9 cellular contexts compared by ENCODE assay signal in the genomic region with DNA sequence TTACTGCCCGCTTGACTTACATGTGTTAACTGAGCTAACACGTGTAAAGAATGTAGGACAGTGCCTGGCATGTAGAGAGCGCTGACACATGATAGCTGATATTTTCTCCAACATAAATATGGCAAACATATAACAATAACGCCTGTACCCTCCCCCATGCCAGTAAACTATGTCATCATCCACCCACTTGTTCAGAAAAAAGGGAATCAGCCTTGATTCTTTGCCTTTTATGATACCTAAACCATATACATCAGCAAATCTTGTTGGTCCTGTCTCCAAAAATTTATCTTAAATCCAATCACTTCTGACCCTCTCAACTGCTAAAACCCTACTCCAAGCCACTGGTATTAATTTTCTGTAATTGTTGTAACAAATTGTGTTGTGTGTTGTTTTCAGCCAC. TPM values are rescaled to one million over a fixed set of nuclear protein-coding genes. Genes with fewer than 3 reads are reported as not detected.
DNase-seq lines count a peak whose midpoint lies in the region; ATAC-seq and TF ChIP-seq lines count a peak whose summit lies in the region.
"Had no signal": no experiment of that assay in that cellular context is flagged by ENCODE, and none has a peak within 500 bp of the region (broad histone marks: within the 10 kb centered on the region; RNA-seq: fewer than 3 reads in every experiment).

No MANE protein-coding gene starts in this region.

- H3K27me3 Mint-ChIP-seq in activated T-helper 1 cell treated with anti-CD3 and anti-CD28 coated beads, Interleukin-12 subunit alpha, Interleukin-12 subunit beta, Interleukin-2, Interleukin-4 antibody, amounts not matched to agents 30 ng/mL and 10 ng/mL and 1 ng/mL, durations not matched to agents 14 hours and 24 hours and 36 hours (ENCODE audit: insufficient read depth): peaks cover 4% of the 10 kb centered on the region

- no peak for TF ChIP-seq POLR2A in HCT116 (IDR thresholded peaks at IDR 0.05; ENCODE audit: borderline replicate concordance, extremely low read depth, insufficient read depth, insufficient read length)

- H2AK5ac ChIP-seq in neuronal stem cell (ENCODE audit: low read depth, low read length): no peak overlapping the region

- H3K9me2 ChIP-seq in HCT116 (ENCODE audit: insufficient read depth): no peaks in the 10 kb centered on the region

- CTCF ChIA-PET in HCT116 (lab: Charles Lee): no interaction called here

- peak overlapping the region; percentile 58 for H2AFZ ChIP-seq in ACC112 (ENCODE audit: low read length, unreplicated experiment)
- no peak overlapping the region for H2AFZ ChIP-seq in HCT116 (ENCODE audit: low read depth, low read length, poor library complexity, severe bottlenecking)
- no peak overlapping the region for H2AFZ ChIP-seq in neuronal stem cell (ENCODE audit: low read length)

- intact Hi-C loops in HCT116 (cut with micrococcal nuclease): no loop called here
- intact Hi-C loops in activated T-helper 1 cell treated with anti-CD3 and anti-CD28 coated beads, Interleukin-12 subunit alpha, Interleukin-12 subunit beta, Interleukin-2, Interleukin-4 antibody, amounts not matched to agents 30 ng/mL and 10 ng/mL and 1 ng/mL, durations not matched to agents 14 hours and 24 hours and 36 hours (cut with micrococcal nuclease): no loop called here

- TF ChIP-seq CTCF in HCT116 (IDR thresholded peaks at IDR 0.05 in 2 of 3, conservative IDR thresholded peaks at IDR 0.05 in 1 of 3; ENCODE audit: borderline replicate concordance in 1 of 3, insufficient read depth in 1 of 3, low read depth in 2 of 3, low read length in 2 of 3): no peak

- H3K4me3 Mint-ChIP-seq in activated T-helper 1 cell treated with anti-CD3 and anti-CD28 coated beads, Interleukin-12 subunit alpha, Interleukin-12 subunit beta, Interleukin-2, Interleukin-4 antibody, amounts not matched to agents 30 ng/mL and 10 ng/mL and 1 ng/mL, durations not matched to agents 14 hours and 24 hours and 36 hours: peak overlapping the region; percentile 96

- H3K79me2 ChIP-seq in ACC112 (ENCODE audit: control insufficient read depth, insufficient read depth, low read length, unreplicated experiment) (peaks cover 22% of the 10 kb centered on the region), HCT116 (ENCODE audit: insufficient read depth, low read length) (peaks cover 30% of the 10 kb centered on the region; the same call in 1 of the 2 replicates)

- WGBS in neuronal stem cell (ENCODE audit: extremely low coverage in 2 of 2, insufficient read length in 2 of 2, insufficient replicate concordance in 1 of 2), 2 donors: no CpG with 5 or more reads among the region's 4 CpGs

- H2BK15ac ChIP-seq in neuronal stem cell (ENCODE audit: low read length): no peak overlapping the region

- H2BK12ac ChIP-seq in neuronal stem cell (ENCODE audit: low read length): no peak overlapping the region

- DNase-seq in HCT116 (ENCODE audit: low read depth, low spot score): no peak
- no peak for DNase-seq in activated T-helper 1 cell treated with anti-CD3 and anti-CD28 coated beads, Interleukin-12 subunit alpha, Interleukin-12 subunit beta, Interleukin-2, Interleukin-4 antibody, amounts not matched to agents 30 ng/mL and 10 ng/mL and 1 ng/mL, durations not matched to agents 14 hours and 24 hours and 36 hours (ENCODE audit: low spot score)
- DNase-seq in germinal center (ENCODE audit: low spot score): no peak
- no peak for DNase-seq in neuronal stem cell (ENCODE audit: low spot score)
- DNase-seq: WERI-Rb-1 had no signal

- no TSS peak for BruUV-seq in HCT116 (replicated peaks; lab: Mats Ljungman, UMichigan)

- H3K4me1 ChIP-seq in ACC112 (ENCODE audit: control insufficient read depth, insufficient read depth, low read length, unreplicated experiment) (peaks cover 15% of the 10 kb centered on the region), HCT116 (ENCODE audit: control insufficient read depth in 1 of 2, insufficient read depth in 2 of 2, low read length in 2 of 2) (peaks cover 12 to 41% of the 10 kb centered on the region in 2 experiments), muscle layer of duodenum (ENCODE audit: control insufficient read depth in 1 of 2, insufficient read depth in 2 of 2, low read length in 2 of 2) (peaks cover 15 to 24% of the 10 kb centered on the region in 2 donors), neuronal stem cell (ENCODE audit: control insufficient read depth in 2 of 2, insufficient read depth in 1 of 2, low read depth in 1 of 2, low read length in 2 of 2) (peaks cover 15 to 17% of the 10 kb centered on the region in 2 donors)

- H3K18ac ChIP-seq in neuronal stem cell (ENCODE audit: low read length): no peak overlapping the region

- no peaks in the 10 kb centered on the region for H3K36me3 ChIP-seq in ACC112 (ENCODE audit: insufficient read depth, low read length)
- H3K36me3 ChIP-seq in HCT116 (ENCODE audit: control insufficient read depth in 1 of 2, insufficient read depth in 2 of 2, low read length in 2 of 2): peaks cover 0 to 10% of the 10 kb centered on the region in 2 experiments; a peak in 1 of 4 replicates
- H3K36me3 ChIP-seq in muscle layer of duodenum (ENCODE audit: control insufficient read depth in 1 of 2, insufficient read depth in 2 of 2, low read length in 2 of 2): peaks cover 0 to 8% of the 10 kb centered on the region in 2 donors
- H3K36me3 ChIP-seq in neuronal stem cell (replicated peaks in 1 of 2; ENCODE audit: control insufficient read depth in 2 of 2, insufficient read depth in 2 of 2, low read length in 2 of 2): peaks cover 8 to 14% of the 10 kb centered on the region in 2 donors

- H3K4me1 Mint-ChIP-seq in activated T-helper 1 cell treated with anti-CD3 and anti-CD28 coated beads, Interleukin-12 subunit alpha, Interleukin-12 subunit beta, Interleukin-2, Interleukin-4 antibody, amounts not matched to agents 30 ng/mL and 10 ng/mL and 1 ng/mL, durations not matched to agents 14 hours and 24 hours and 36 hours (ENCODE audit: low read depth): peaks cover 38% of the 10 kb centered on the region

- H3K23ac ChIP-seq in neuronal stem cell (ENCODE audit: low read depth, low read length, poor library complexity): no peak overlapping the region

- H3K4ac ChIP-seq in neuronal stem cell (ENCODE audit: low read length): no peak overlapping the region

- H2BK5ac ChIP-seq in neuronal stem cell (ENCODE audit: low read length): no peak overlapping the region

- H3K9me3 ChIP-seq in HCT116 (ENCODE audit: control insufficient read depth in 1 of 2, insufficient read depth in 1 of 2, low read depth in 1 of 2, low read length in 2 of 2) (no peaks in the 10 kb centered on the region), muscle layer of duodenum (ENCODE audit: control insufficient read depth in 1 of 2, low read length in 2 of 2) (no peaks in the 10 kb centered on the region), neuronal stem cell (replicated peaks in 1 of 2; ENCODE audit: control insufficient read depth in 2 of 2, insufficient read depth in 1 of 2, low read depth in 1 of 2, low read length in 2 of 2) (no peaks in the 10 kb centered on the region)

- no peak overlapping the region for H3K14ac ChIP-seq in neuronal stem cell (ENCODE audit: low read length)

- no peaks in the 10 kb centered on the region for H4K20me1 ChIP-seq in HCT116 (ENCODE audit: insufficient read depth)

- RAD21 ChIA-PET in HCT116 (lab: Charles Lee; ENCODE audit: low non-redundant PET in 1 of 2, low total read pairs in 2 of 2, uncharacterized antibody in 2 of 2, unreplicated experiment in 2 of 2): no interaction called here

- H3K36me3 Mint-ChIP-seq in activated T-helper 1 cell treated with anti-CD3 and anti-CD28 coated beads, Interleukin-12 subunit alpha, Interleukin-12 subunit beta, Interleukin-2, Interleukin-4 antibody, amounts not matched to agents 30 ng/mL and 10 ng/mL and 1 ng/mL, durations not matched to agents 14 hours and 24 hours and 36 hours (ENCODE audit: low read depth): peaks cover 14% of the 10 kb centered on the region

- POLR2A ChIA-PET in HCT116 (lab: Charles Lee): interaction anchor here (2.2 to 2.8 kb wide), 2 partner anchors 13 to 22 kb away, joined by 11 to 44 read pairs; partner anchors contain the start of gene ZNF672

- H3K27me3 ChIP-seq in ACC112 (ENCODE audit: insufficient read depth, low read length) (no peaks in the 10 kb centered on the region), HCT116 (ENCODE audit: insufficient read depth, low read length) (no peaks in the 10 kb centered on the region), muscle layer of duodenum (ENCODE audit: low read depth, low read length) (no peaks in the 10 kb centered on the region), neuronal stem cell (ENCODE audit: control insufficient read depth in 3 of 3, insufficient read depth in 3 of 3, low read depth in 1 of 3, low read length in 3 of 3) (peaks cover 0 to 37% (median 14%) of the 10 kb centered on the region in 3 experiments)

- H3K4me2 ChIP-seq in HCT116 (ENCODE audit: low read length) (peak overlapping the region; percentile 72), neuronal stem cell (ENCODE audit: insufficient read depth, low read length, poor library complexity, severe bottlenecking) (no peak overlapping the region)

- ATAC-seq in HCT116: no peak
- no peak for ATAC-seq in HG03521 (IDR thresholded peaks at IDR 0.05; ENCODE audit: unreplicated experiment)
- ATAC-seq in HG03280 (IDR thresholded peaks at IDR 0.05; ENCODE audit: unreplicated experiment): no peak

- H3K9me3 Mint-ChIP-seq in activated T-helper 1 cell treated with anti-CD3 and anti-CD28 coated beads, Interleukin-12 subunit alpha, Interleukin-12 subunit beta, Interleukin-2, Interleukin-4 antibody, amounts not matched to agents 30 ng/mL and 10 ng/mL and 1 ng/mL, durations not matched to agents 14 hours and 24 hours and 36 hours: no peaks in the 10 kb centered on the region

- TF ChIP-seq RAD21 in HCT116 (IDR thresholded peaks at IDR 0.05; ENCODE audit: low read depth): no peak

- H3K4me3 ChIP-seq in ACC112 (ENCODE audit: low read depth, low read length) (peak overlapping the region; percentile 95), HCT116 (replicated peaks in 1 of 2; ENCODE audit: low read depth in 1 of 2, low read length in 2 of 2) (peak overlapping the region; percentile 66 to 83), muscle layer of duodenum (ENCODE audit: low read depth in 1 of 2, low read length in 2 of 2) (no peak overlapping the region), neuronal stem cell (ENCODE audit: low read length in 2 of 2) (no peak overlapping the region)

- H3K79me1 ChIP-seq in neuronal stem cell (ENCODE audit: low read depth, low read length): peaks cover 10% of the 10 kb centered on the region

- H4K91ac ChIP-seq in neuronal stem cell (ENCODE audit: low read depth, low read length, poor library complexity): no peak overlapping the region

- H3K27ac ChIP-seq in ACC112 (ENCODE audit: low read depth, low read length): no peak overlapping the region
- peak overlapping the region; percentile 79; the same call in 1 of the 2 replicates for H3K27ac ChIP-seq in HCT116 (ENCODE audit: low read depth, low read length)
- peak overlapping the region; percentile 95 for H3K27ac ChIP-seq in muscle layer of duodenum (ENCODE audit: low read length)
- H3K27ac ChIP-seq in neuronal stem cell (replicated peaks; ENCODE audit: low read length): no peak overlapping the region

- H3K9ac ChIP-seq in HCT116 (ENCODE audit: low read length) (peak overlapping the region; percentile 92; the same call in 1 of the 2 replicates), neuronal stem cell (ENCODE audit: low read depth, low read length, poor library complexity) (no peak overlapping the region)

- no peak overlapping the region for H4K8ac ChIP-seq in neuronal stem cell (ENCODE audit: low read depth, low read length)

- H3K27ac Mint-ChIP-seq in activated T-helper 1 cell treated with anti-CD3 and anti-CD28 coated beads, Interleukin-12 subunit alpha, Interleukin-12 subunit beta, Interleukin-2, Interleukin-4 antibody, amounts not matched to agents 30 ng/mL and 10 ng/mL and 1 ng/mL, durations not matched to agents 14 hours and 24 hours and 36 hours: peak overlapping the region; percentile 97

- H2BK120ac ChIP-seq in neuronal stem cell (ENCODE audit: low read depth, low read length): no peak overlapping the region

RNA-seq across cellular contexts. Expression of gene ZNF692, which starts 1.1 kb away (rescaled TPM):
- 76.2 TPM for total RNA-seq in HCT116 (2021; ENCODE audit: unreplicated experiment)
- 60.2 and 69.1 TPM in 2 replicates for polyA plus RNA-seq in HCT116 (2012)
- 89.6 and 91.0 TPM in 2 replicates for total RNA-seq in activated T-helper 1 cell treated with anti-CD3 and anti-CD28 coated beads, Interleukin-12 subunit alpha, Interleukin-12 subunit beta, Interleukin-2, Interleukin-4 antibody, amounts not matched to agents 30 ng/mL and 10 ng/mL and 1 ng/mL, durations not matched to agents 14 hours and 24 hours and 36 hours
- polyA plus RNA-seq in neuronal stem cell (2013, experiment 1 of 2): 43.3 TPM
- polyA plus RNA-seq in neuronal stem cell (2013, experiment 2 of 2): 39.1 TPM

RNA-seq across cellular contexts. Expression of gene ZNF672, which starts 22.0 kb away (rescaled TPM):
- total RNA-seq in HCT116 (2021; ENCODE audit: unreplicated experiment): 27.6 TPM
- 24.7 and 29.4 TPM in 2 replicates for polyA plus RNA-seq in HCT116 (2012)
- 42.3 and 45.2 TPM in 2 replicates for total RNA-seq in activated T-helper 1 cell treated with anti-CD3 and anti-CD28 coated beads, Interleukin-12 subunit alpha, Interleukin-12 subunit beta, Interleukin-2, Interleukin-4 antibody, amounts not matched to agents 30 ng/mL and 10 ng/mL and 1 ng/mL, durations not matched to agents 14 hours and 24 hours and 36 hours
- polyA plus RNA-seq in neuronal stem cell (2013, experiment 1 of 2): 32.2 TPM
- 32.8 TPM for polyA plus RNA-seq in neuronal stem cell (2013, experiment 2 of 2)

RNA-seq across cellular contexts. Expression of gene SH3BP5L, which starts 34.3 kb away (rescaled TPM):
- total RNA-seq in HCT116 (2021; ENCODE audit: unreplicated experiment): 22.3 TPM
- 11.9 and 15.1 TPM in 2 replicates for polyA plus RNA-seq in HCT116 (2012)
- total RNA-seq in activated T-helper 1 cell treated with anti-CD3 and anti-CD28 coated beads, Interleukin-12 subunit alpha, Interleukin-12 subunit beta, Interleukin-2, Interleukin-4 antibody, amounts not matched to agents 30 ng/mL and 10 ng/mL and 1 ng/mL, durations not matched to agents 14 hours and 24 hours and 36 hours: 29.0 and 30.9 TPM in 2 replicates
- polyA plus RNA-seq in neuronal stem cell (2013, experiment 1 of 2): 18.4 TPM
- 18.3 TPM for polyA plus RNA-seq in neuronal stem cell (2013, experiment 2 of 2)

RNA-seq across cellular contexts. Expression of gene PGBD2, which starts 46.0 kb away (rescaled TPM):
- total RNA-seq in HCT116 (2021; ENCODE audit: unreplicated experiment): 5.1 TPM
- 4.1 and 4.6 TPM in 2 replicates for polyA plus RNA-seq in HCT116 (2012)
- total RNA-seq in activated T-helper 1 cell treated with anti-CD3 and anti-CD28 coated beads, Interleukin-12 subunit alpha, Interleukin-12 subunit beta, Interleukin-2, Interleukin-4 antibody, amounts not matched to agents 30 ng/mL and 10 ng/mL and 1 ng/mL, durations not matched to agents 14 hours and 24 hours and 36 hours: 7.2 and 8.4 TPM in 2 replicates
- 2.3 TPM for polyA plus RNA-seq in neuronal stem cell (2013, experiment 1 of 2)
- 2.5 TPM for polyA plus RNA-seq in neuronal stem cell (2013, experiment 2 of 2)

Comparison
In these comparisons a context has a peak if more than half of its experiments do, and no peak if none do; other contexts are left out.
1. H3K27ac ChIP-seq: peak in HCT116 (single experiment) and muscle layer of duodenum (single experiment); none in ACC112 (single experiment) and neuronal stem cell (single experiment).
2. H3K4me3 ChIP-seq: peak in ACC112 (single experiment) and HCT116 (2 of 2); none in muscle layer of duodenum (0 of 2) and neuronal stem cell (0 of 2).